18 cellular contexts compared by ENCODE assay signal in the genomic region with DNA sequence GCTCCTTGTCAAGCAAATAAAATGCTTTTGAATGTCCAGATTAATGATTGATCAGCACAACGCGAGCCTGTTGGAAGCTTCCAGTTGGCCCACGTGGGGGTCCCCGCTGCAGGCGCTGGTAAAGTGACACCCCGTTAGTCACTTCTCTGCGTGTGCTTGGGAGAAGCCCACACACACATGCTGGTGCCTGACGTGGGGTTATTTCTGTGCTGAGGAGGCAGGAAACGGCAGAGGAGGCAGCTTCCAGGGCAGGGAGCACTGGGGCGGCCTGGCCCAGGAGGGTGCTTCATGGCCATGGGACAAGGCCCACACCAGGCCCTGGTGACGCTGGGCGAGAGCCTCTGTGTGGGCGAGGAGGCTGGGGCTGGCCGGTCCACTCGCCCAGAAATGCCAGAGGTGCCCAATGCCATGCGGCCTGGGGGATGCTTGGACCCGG.
DNase-seq lines count a peak whose midpoint lies in the region; FAIRE-seq and TF ChIP-seq lines count a peak whose summit lies in the region.
"Had no signal": no experiment of that assay in that cellular context is flagged by ENCODE, and none has a peak within 500 bp of the region (broad histone marks: within the 10 kb centered on the region; RNA-seq: fewer than 3 reads in every experiment).

No MANE protein-coding gene starts in this region.

- H3K4me2 ChIP-seq in DOHH2 (ENCODE audit: low read length) (peak overlapping the region; percentile 69), OCI-LY7 (ENCODE audit: low read length) (peak overlapping the region; percentile 76)

- peak overlapping the region; percentile 80 for H3K27ac Mint-ChIP-seq in progenitor cell of endocrine pancreas
- H3K27ac Mint-ChIP-seq: activated CD8-positive, alpha-beta T cell treated with anti-CD3 and anti-CD28 coated beads, Interleukin-2, amount 10 ng/mL, durations not matched to agents 7 days and 5 days; B cell; stimulated activated naive CD8-positive, alpha-beta T cell treated with anti-CD3 and anti-CD28 coated beads, Interleukin-15, Interleukin-2, amounts not matched to agents 100 ng/mL and 50 ng/mL, for 24 hours; T-helper 1 cell treated with Interleukin-12 subunit alpha and Interleukin-12 subunit beta and Interleukin-4 antibody, amounts not matched to agents 30 μg/mL and 1 μg/mL, for 36 hours had no signal

- intact Hi-C loops in OCI-LY7 (cut with micrococcal nuclease; ENCODE audit: unreplicated experiment): no loop called here
- intact Hi-C loops in kidney (cut with DNase I): no loop called here

- DNase-seq in OCI-LY7 (ENCODE audit: low spot score): peak; percentile 46
- peak; percentile 37 for DNase-seq in kidney
- peak; percentile 15 for DNase-seq in progenitor cell of endocrine pancreas (ENCODE audit: low spot score, unreplicated experiment)
- DNase-seq in NCI-H82 (lab: John Stamatoyannopoulos, UW): no peak
- no peak for DNase-seq in GF-D8 (lab: John Stamatoyannopoulos, UW)
- DNase-seq in NCI-H1105 treated with DMSO at 0.1 percent for 48 hours (lab: John Stamatoyannopoulos, UW): no peak
- DNase-seq in amniotic stem cell (lab: John Stamatoyannopoulos, UW): no peak
- DNase-seq: activated CD8-positive, alpha-beta T cell treated with anti-CD3 and anti-CD28 coated beads, Interleukin-2, amount 10 ng/mL, durations not matched to agents 7 days and 5 days; dermis blood vessel endothelial cell; gastrocnemius medialis; stimulated activated CD4-positive, alpha-beta T cell treated with anti-CD3 and anti-CD28 coated beads, Interleukin-1b, Interleukin-23, amount 100 ng/mL, for 48 hours had no signal

- CTCF ChIA-PET in OCI-LY7 (lab: Charles Lee; ENCODE audit: unreplicated experiment): no interaction called here

- TF ChIP-seq CTCF in DOHH2 (IDR thresholded peaks at IDR 0.05; ENCODE audit: low read depth, low read length, poor library complexity, severe bottlenecking): no peak
- no peak for TF ChIP-seq CTCF in OCI-LY7 (conservative IDR thresholded peaks at IDR 0.05; ENCODE audit: low read length)
- no peak for TF ChIP-seq CTCF in kidney (IDR thresholded peaks at IDR 0.05; ENCODE audit: borderline replicate concordance, extremely low read depth, insufficient read depth)
- TF ChIP-seq CTCF in progenitor cell of endocrine pancreas (IDR thresholded peaks at IDR 0.05; ENCODE audit: unreplicated experiment): no peak

- no TSS peak for BruUV-seq in OCI-LY7 (replicated peaks; lab: Mats Ljungman, UMichigan)

- H4K20me1 ChIP-seq in DOHH2 (ENCODE audit: control insufficient read depth, insufficient read depth, low read depth, low read length): no peaks in the 10 kb centered on the region
- no peaks in the 10 kb centered on the region for H4K20me1 ChIP-seq in OCI-LY7 (ENCODE audit: insufficient read depth, low read length)

- H3K27ac ChIP-seq in DOHH2 (ENCODE audit: low read depth, low read length) (peak overlapping the region; percentile 82), OCI-LY7 (ENCODE audit: low read depth, low read length, poor library complexity, severe bottlenecking) (peak overlapping the region; percentile 91), kidney (ENCODE audit: low read depth in 2 of 2, low read length in 2 of 2) (no peak overlapping the region)
- H3K27ac ChIP-seq: breast epithelium, gastrocnemius medialis, VCaP had no signal

- no peaks in the 10 kb centered on the region for H3K36me3 ChIP-seq in DOHH2 (ENCODE audit: control insufficient read depth, low read length)
- H3K36me3 ChIP-seq in OCI-LY7 (ENCODE audit: insufficient read depth, low read length): no peaks in the 10 kb centered on the region
- no peaks in the 10 kb centered on the region for H3K36me3 ChIP-seq in kidney (ENCODE audit: control insufficient read depth in 1 of 2, insufficient read depth in 2 of 2, low read length in 2 of 2)
- H3K36me3 ChIP-seq: breast epithelium, gastrocnemius medialis had no signal

- H3K9me3 ChIP-seq in DOHH2 (ENCODE audit: control insufficient read depth, insufficient read depth, low read length) (peaks cover 9% of the 10 kb centered on the region; the same call in 1 of the 2 replicates), OCI-LY7 (ENCODE audit: low read length) (peaks cover 6% of the 10 kb centered on the region; the same call in 1 of the 2 replicates), kidney (ENCODE audit: control insufficient read depth in 1 of 2, low read length in 2 of 2) (peaks cover 0 to 15% of the 10 kb centered on the region in 2 donors)

- FAIRE-seq in kidney (lab: Jason Lieb, UNC): no peak
- FAIRE-seq: D721Med had no signal

- no peak overlapping the region for H3K4me3 Mint-ChIP-seq in progenitor cell of endocrine pancreas (ENCODE audit: low read depth)
- H3K4me3 Mint-ChIP-seq: activated CD8-positive, alpha-beta T cell treated with anti-CD3 and anti-CD28 coated beads, Interleukin-2, amount 10 ng/mL, durations not matched to agents 7 days and 5 days; B cell; stimulated activated naive CD8-positive, alpha-beta T cell treated with anti-CD3 and anti-CD28 coated beads, Interleukin-15, Interleukin-2, amounts not matched to agents 100 ng/mL and 50 ng/mL, for 24 hours; T-helper 1 cell treated with Interleukin-12 subunit alpha and Interleukin-12 subunit beta and Interleukin-4 antibody, amounts not matched to agents 30 μg/mL and 1 μg/mL, for 36 hours had no signal

- no peaks in the 10 kb centered on the region for H3F3A ChIP-seq in DOHH2 (ENCODE audit: control insufficient read depth, insufficient read depth)

- peaks cover 15% of the 10 kb centered on the region for H3K9me3 Mint-ChIP-seq in progenitor cell of endocrine pancreas (ENCODE audit: low read depth)

- H3K79me2 ChIP-seq in DOHH2 (ENCODE audit: control insufficient read depth, low read length) (no peaks in the 10 kb centered on the region), OCI-LY7 (ENCODE audit: insufficient read depth, low read depth, low read length) (no peaks in the 10 kb centered on the region)

- H3K9ac ChIP-seq in kidney (ENCODE audit: low read length in 2 of 2): no peak overlapping the region

- H3K9me2 ChIP-seq in DOHH2 (replicated peaks; ENCODE audit: control insufficient read depth, low read length) (no peaks in the 10 kb centered on the region), OCI-LY7 (ENCODE audit: insufficient read depth, low read length) (no peaks in the 10 kb centered on the region)

- H3K27me3 Mint-ChIP-seq in progenitor cell of endocrine pancreas: no peaks in the 10 kb centered on the region

- peak overlapping the region; percentile 83 for H2AFZ ChIP-seq in OCI-LY7 (ENCODE audit: low read length)

- no peaks in the 10 kb centered on the region for H3K36me3 Mint-ChIP-seq in progenitor cell of endocrine pancreas (ENCODE audit: insufficient read depth)

- POLR2A ChIA-PET in OCI-LY7 (lab: Charles Lee): interaction anchor here (0.6 kb wide), 1 partner anchor 22 kb away, joined by 3 read pairs; no protein-coding TSS in a partner anchor

- H3K4me3 ChIP-seq in DOHH2 (ENCODE audit: low read length): peak overlapping the region; percentile 51
- H3K4me3 ChIP-seq in OCI-LY7 (ENCODE audit: low read depth, low read length, poor library complexity, severe bottlenecking): peak overlapping the region; percentile 54
- H3K4me3 ChIP-seq in kidney (ENCODE audit: low read length in 2 of 2): no peak overlapping the region
- H3K4me3 ChIP-seq: breast epithelium, gastrocnemius medialis had no signal

- H3K27me3 ChIP-seq in DOHH2 (ENCODE audit: control insufficient read depth, low read length): no peaks in the 10 kb centered on the region

- H3K4me1 ChIP-seq in DOHH2 (ENCODE audit: control insufficient read depth, low read length) (peaks cover 26% of the 10 kb centered on the region), OCI-LY7 (ENCODE audit: insufficient read depth, low read length, poor library complexity, severe bottlenecking) (peaks cover 29% of the 10 kb centered on the region), kidney (ENCODE audit: control insufficient read depth in 1 of 2, insufficient read depth in 1 of 2, low read depth in 1 of 2, low read length in 2 of 2) (no peaks in the 10 kb centered on the region)
- H3K4me1 ChIP-seq: breast epithelium, gastrocnemius medialis had no signal

- H3K4me1 Mint-ChIP-seq in progenitor cell of endocrine pancreas (ENCODE audit: low read depth): peaks cover 20% of the 10 kb centered on the region

Comparison
In these comparisons a context has a peak if more than half of its experiments do, and no peak if none do; other contexts are left out.
1. H3K27ac ChIP-seq: peak in DOHH2 (single experiment) and OCI-LY7 (single experiment); none in kidney (0 of 2).
2. H3K4me3 ChIP-seq: peak in DOHH2 (single experiment) and OCI-LY7 (single experiment); none in kidney (0 of 2).
3. DNase-seq: peak in OCI-LY7 (single experiment), kidney (single experiment) and progenitor cell of endocrine pancreas (single experiment); none in NCI-H82 (single experiment), GF-D8 (single experiment), NCI-H1105 treated with DMSO at 0.1 percent for 48 hours (single experiment) and amniotic stem cell (single experiment).